29 cellular contexts compared by ENCODE assay signal in the genomic region with DNA sequence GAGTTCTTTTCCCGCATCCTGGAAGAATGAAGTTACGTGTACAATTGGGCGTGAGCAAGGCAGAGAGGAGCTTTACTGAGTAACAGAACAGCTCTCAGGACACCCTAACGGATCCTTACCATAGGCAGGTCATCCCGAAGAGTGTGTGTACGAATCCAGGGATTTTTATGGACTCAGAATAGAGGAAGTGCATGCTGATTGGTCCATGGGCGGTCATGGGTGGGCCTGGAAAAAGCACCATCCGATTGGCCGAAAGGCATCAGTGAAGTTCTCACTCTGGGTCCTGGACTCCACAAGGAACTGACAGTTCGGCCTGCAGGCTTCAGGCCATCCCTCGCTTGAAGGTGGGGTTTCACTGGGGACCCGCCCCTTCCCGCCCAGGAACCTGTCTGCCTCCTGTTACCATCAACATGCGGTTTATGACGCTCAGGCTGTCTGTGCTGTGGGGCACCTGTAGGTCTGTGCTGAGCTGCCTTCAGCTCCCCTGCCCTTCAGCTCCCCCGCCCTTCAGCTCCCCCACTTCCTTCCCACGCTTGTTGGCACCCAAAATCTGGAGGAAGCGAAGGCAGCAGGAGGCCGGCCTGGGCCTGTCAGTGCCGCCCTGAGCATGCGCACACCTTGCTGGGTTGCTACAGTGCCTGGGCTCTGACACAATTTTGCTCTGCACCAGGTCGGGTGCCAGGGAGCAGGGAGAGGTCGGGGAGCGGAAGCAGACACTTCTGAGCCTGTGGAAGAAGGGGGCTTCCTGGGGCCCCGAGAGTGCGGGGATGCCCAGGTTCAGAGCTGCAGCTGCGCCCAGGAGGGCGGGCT. TPM values are rescaled to one million over a fixed set of nuclear protein-coding genes. Genes with fewer than 3 reads are reported as not detected.
A peak's percentile ranks its signal among the peaks of the same experiment; 100 is the strongest.
DNase-seq lines count a peak whose midpoint lies in the region; ATAC-seq, FAIRE-seq and TF ChIP-seq lines count a peak whose summit lies in the region.
"Had no signal": no experiment of that assay in that cellular context is flagged by ENCODE, and none has a peak within 500 bp of the region (broad histone marks: within the 10 kb centered on the region; RNA-seq: fewer than 3 reads in every experiment).

No MANE protein-coding gene starts in this region.

- TF ChIP-seq POLR2A in HepG2 (IDR thresholded peaks at IDR 0.05; ENCODE audit: insufficient read depth in 1 of 2, low read depth in 2 of 2, low read length in 2 of 2) = no peak

- H3K9me3 Mint-ChIP-seq in CD8-positive, alpha-beta memory T cell = peaks cover 0 to 2% (median 0%) of the 10 kb centered on the region in 5 donors
- H3K9me3 Mint-ChIP-seq: memory B cell had no signal

- H3K9me3 ChIP-seq in CD8-positive, alpha-beta memory T cell (ENCODE audit: low read length) = no peaks in the 10 kb centered on the region
- no peaks in the 10 kb centered on the region for H3K9me3 ChIP-seq in HepG2 (ENCODE audit: low read length)
- H3K9me3 ChIP-seq: adrenal gland, heart left ventricle, SJCRH30, suprapubic skin, uterus had no signal

- H3K9ac ChIP-seq in HepG2 (ENCODE audit: insufficient read depth, low read depth, low read length) = no peak overlapping the region

- ATAC-seq in HepG2 = peak; percentile 48
- no peak for ATAC-seq in HG02588 (IDR thresholded peaks at IDR 0.05; ENCODE audit: unreplicated experiment)
- ATAC-seq in GM19463 (IDR thresholded peaks at IDR 0.05; ENCODE audit: unreplicated experiment) = no peak
- ATAC-seq: activated CD4-positive, alpha-beta T cell treated with anti-CD3 and anti-CD28 coated beads for 36 hours; left colon had no signal

- H3K4me3 ChIP-seq in CD8-positive, alpha-beta memory T cell (ENCODE audit: low read length) = no peak overlapping the region
- no peak overlapping the region for H3K4me3 ChIP-seq in HepG2 (replicated peaks in 1 of 3; ENCODE audit: insufficient read depth in 1 of 3, low read depth in 2 of 3, low read length in 3 of 3)
- H3K4me3 ChIP-seq: adrenal gland, heart left ventricle, SJCRH30, suprapubic skin, uterus had no signal

- TF ChIP-seq EP300 in HepG2 (IDR thresholded peaks at IDR 0.05; ENCODE audit: low read depth in 2 of 2, low read length in 2 of 2) = no peak
- no peak for TF ChIP-seq EP300 in HepG2 (CRISPR knock-in tag; IDR thresholded peaks at IDR 0.05; ENCODE audit: borderline replicate concordance)

- 45% methylated on average over 12 of the region's 28 CpGs for WGBS in HepG2 (ENCODE audit: low lambda C conversion rate)

- H3K79me2 ChIP-seq in HepG2 (ENCODE audit: insufficient read depth, low read length) = no peaks in the 10 kb centered on the region

- H3K27me3 Mint-ChIP-seq in CD8-positive, alpha-beta memory T cell = no peaks in the 10 kb centered on the region
- H3K27me3 Mint-ChIP-seq: B cell, memory B cell had no signal

- no peaks in the 10 kb centered on the region for H3K36me3 Mint-ChIP-seq in CD8-positive, alpha-beta memory T cell
- H3K36me3 Mint-ChIP-seq: memory B cell had no signal

- H3K4me1 Mint-ChIP-seq in CD8-positive, alpha-beta memory T cell = no peaks in the 10 kb centered on the region
- H3K4me1 Mint-ChIP-seq: activated CD4-positive, alpha-beta T cell treated with anti-CD3 and anti-CD28 coated beads for 36 hours; B cell had no signal

- TF ChIP-seq RAD21 in HepG2 (CRISPR knock-in tag; IDR thresholded peaks at IDR 0.05) = no peak

- FAIRE-seq in HepG2 (lab: Jason Lieb, UNC) = no peak
- FAIRE-seq: GM12892 had no signal

- no peak for DNase-seq in CD8-positive, alpha-beta memory T cell
- DNase-seq in M059J (ENCODE audit: low read depth) (peak; percentile 54), RPMI8226 (peak; percentile 83), HepG2 (ENCODE audit: low spot score) (no peak), Kasumi-1 (lab: John Stamatoyannopoulos, UW) (no peak)
- DNase-seq in stimulated activated naive CD4-positive, alpha-beta T cell (lab: John Stamatoyannopoulos, UW) = no peak
- DNase-seq: activated CD4-positive, alpha-beta T cell treated with anti-CD3 and anti-CD28 coated beads for 36 hours; activated CD8-positive, alpha-beta memory T cell treated with anti-CD3 and anti-CD28 coated beads for 24 hours; activated gamma-delta T cell; activated T-cell treated with anti-CD3 and anti-CD28 coated beads, Interleukin-2, amount 50 U/mL, for 1 hour; adrenal gland; brain microvascular endothelial cell; DND-41; effector CD4-positive, alpha-beta T cell; heart left ventricle; HFFc6; Karpas-422; NCI-H1930; NCI-H2227 treated with DMSO at 0.1 percent for 48 hours; T-helper 1 cell; uterus had no signal

- no peak overlapping the region; the same call in 1 of the 2 replicates for H3K4me2 ChIP-seq in HepG2 (ENCODE audit: low read depth, low read length)

- POLR2A ChIA-PET in CD8-positive, alpha-beta memory T cell (lab: Charles Lee) = no interaction called here
- POLR2A ChIA-PET in HepG2 (lab: Yijun Ruan, JAX) = no interaction called here

- H2AFZ ChIP-seq in HepG2 (ENCODE audit: low read length) = no peak overlapping the region

- no TSS peak for BruUV-seq in HepG2 (replicated peaks; lab: Mats Ljungman, UMichigan)

- H3K27ac Mint-ChIP-seq in CD8-positive, alpha-beta memory T cell = peak overlapping the region in 1 of 8 donors; percentile 3
- H3K27ac Mint-ChIP-seq: activated CD4-positive, alpha-beta T cell treated with anti-CD3 and anti-CD28 coated beads for 36 hours; B cell; HFFc6; memory B cell had no signal

- TF ChIP-seq CTCF in HepG2 (CRISPR knock-in tag; IDR thresholded peaks at IDR 0.05) = no peak

- H3K27ac ChIP-seq in CD8-positive, alpha-beta memory T cell (ENCODE audit: low read depth, low read length) = peak overlapping the region; percentile 38
- H3K27ac ChIP-seq in HepG2 (ENCODE audit: extremely low read length, insufficient read depth, low read length) = no peak overlapping the region
- H3K27ac ChIP-seq: adrenal gland, brain microvascular endothelial cell, heart left ventricle, SJCRH30, suprapubic skin, uterus had no signal

- in situ Hi-C loops in HepG2 (cut with HindIII; ENCODE audit: extremely low pct_ligation_motif_present, low pct_unique_long_range_greater_than_20kb) = no loop called here

- no peak overlapping the region for H3K4me3 Mint-ChIP-seq in CD8-positive, alpha-beta memory T cell
- H3K4me3 Mint-ChIP-seq: activated CD4-positive, alpha-beta T cell treated with anti-CD3 and anti-CD28 coated beads for 36 hours; B cell; HFFc6; memory B cell had no signal

- intact Hi-C loops in HepG2 (cut with micrococcal nuclease; ENCODE audit: unreplicated experiment) = no loop called here

- H3K27me3 ChIP-seq in CD8-positive, alpha-beta memory T cell (ENCODE audit: insufficient read depth, low read length, poor library complexity, severe bottlenecking) = no peaks in the 10 kb centered on the region
- H3K27me3 ChIP-seq in HepG2 (ENCODE audit: control insufficient read depth in 1 of 2, insufficient read depth in 2 of 2, low read length in 2 of 2) = no peaks in the 10 kb centered on the region
- H3K27me3 ChIP-seq: adrenal gland, brain microvascular endothelial cell, heart left ventricle, SJCRH30, suprapubic skin, uterus had no signal

- CTCF ChIA-PET in CD8-positive, alpha-beta memory T cell (lab: Charles Lee) = no interaction called here
- CTCF ChIA-PET in HepG2 (lab: Yijun Ruan, JAX; ENCODE audit: low intra/inter-chr PET ratio, low total read pairs) = no interaction called here

- no peaks in the 10 kb centered on the region for H3K36me3 ChIP-seq in CD8-positive, alpha-beta memory T cell (ENCODE audit: insufficient read depth, low read length)
- H3K36me3 ChIP-seq in HepG2 (replicated peaks in 1 of 2; ENCODE audit: control insufficient read depth in 1 of 2, insufficient read depth in 2 of 2, low read length in 2 of 2) = no peaks in the 10 kb centered on the region
- H3K36me3 ChIP-seq: adrenal gland, brain microvascular endothelial cell, heart left ventricle, SJCRH30, suprapubic skin, uterus had no signal

- no peaks in the 10 kb centered on the region for H3K4me1 ChIP-seq in CD8-positive, alpha-beta memory T cell (ENCODE audit: insufficient read depth, low read length)
- H3K4me1 ChIP-seq in HepG2 (ENCODE audit: insufficient read depth, low read length) = no peaks in the 10 kb centered on the region
- H3K4me1 ChIP-seq: adrenal gland, heart left ventricle, SJCRH30, suprapubic skin, uterus had no signal

- H4K20me1 ChIP-seq in HepG2 (ENCODE audit: insufficient read depth, low read length) = no peaks in the 10 kb centered on the region

TF ChIP-seq in HepG2, 621 proteins besides CTCF, POLR2A, EP300 and RAD21 (continues in another document):
- TF ChIP-seq ZNF678 (CRISPR knock-in tag; IDR thresholded peaks at IDR 0.05) (no peak), MXD4 (CRISPR knock-in tag; IDR thresholded peaks at IDR 0.05) (no peak)

RNA-seq across cellular contexts. Expression of gene MANEA, which starts 57.9 kb away (rescaled TPM):
- 10 to 100 TPM; 19.3 to 23.1 TPM for total RNA-seq in CD8-positive, alpha-beta memory T cell
- 5.0 TPM for polyA plus RNA-seq in CD8-positive, alpha-beta memory T cell
- total RNA-seq in M059J (2014; rRNA removed; shearing (Covaris generic)) = 4.4 and 5.9 TPM in 2 replicates
- total RNA-seq in HepG2 (2016; rRNA removed; fragmentation: Illumina TruSeq; extraction: Trizol) = 7.6 and 10.9 TPM in 2 replicates
- total RNA-seq in HepG2 (2016; cell fraction: cytosol; rRNA removed; fragmentation: Illumina TruSeq; extraction: Trizol; ENCODE audit: low read depth) = 0.79 and 1.2 TPM in 2 replicates
- 8.5 and 11.1 TPM in 2 replicates for total RNA-seq in HepG2 (2016; cell fraction: insoluble cytoplasmic fraction; rRNA removed; fragmentation: Illumina TruSeq; extraction: Trizol)
- total RNA-seq in HepG2 (2016; cell fraction: membrane; rRNA removed; fragmentation: Illumina TruSeq; extraction: Trizol) = 2.2 and 2.7 TPM in 2 replicates
- total RNA-seq in HepG2 (2016; cell fraction: nucleus; rRNA removed; fragmentation: Illumina TruSeq; extraction: Trizol) = 14.0 and 15.6 TPM in 2 replicates
- polyA plus RNA-seq in HepG2 (2011; rRNA removed) = 6.8 and 10.0 TPM in 2 replicates
- polyA plus RNA-seq in HepG2 (2011; cell fraction: cytosol; rRNA removed) = 2.6 and 5.5 TPM in 2 replicates
- 2.2 and 3.1 TPM in 2 replicates for polyA plus RNA-seq in HepG2 (2011; cell fraction: nucleus; rRNA removed)
- polyA plus RNA-seq in HepG2 (2012) = 7.8 and 8.4 TPM in 2 replicates
- 0.42 and 0.72 TPM in 2 replicates for polyA plus RNA-seq in HepG2 (2016; cell fraction: cytosol; fragmentation: Illumina TruSeq; extraction: Trizol; ENCODE audit: low read depth)
- 7.9 and 10.1 TPM in 2 replicates for polyA plus RNA-seq in HepG2 (2016; cell fraction: insoluble cytoplasmic fraction; fragmentation: Illumina TruSeq; extraction: Trizol; ENCODE audit: low read depth)
- polyA plus RNA-seq in HepG2 (2016; cell fraction: membrane; fragmentation: Illumina TruSeq; extraction: Trizol; ENCODE audit: low read depth) = 1.3 and 1.6 TPM in 2 replicates
- polyA plus RNA-seq in HepG2 (2016; cell fraction: nucleus; fragmentation: Illumina TruSeq; extraction: Trizol; ENCODE audit: insufficient read depth, low read depth) = 14.3 and 16.2 TPM in 2 replicates
- 2.4 and 2.5 TPM in 2 replicates for polyA minus RNA-seq in HepG2 (2011; rRNA and poly(A)+ RNA removed; ENCODE audit: low replicate concordance)
- 7.2 and 9.4 TPM in 2 replicates for polyA minus RNA-seq in HepG2 (2011; cell fraction: cytosol; rRNA and poly(A)+ RNA removed)
- 11.8 and 12.4 TPM in 2 replicates for polyA minus RNA-seq in HepG2 (2011; cell fraction: nucleus; rRNA and poly(A)+ RNA removed)

Comparison
In these comparisons a context has a peak if more than half of its experiments do, and no peak if none do; other contexts are left out.
1. DNase-seq: peak in M059J (single experiment) and RPMI8226 (single experiment); none in CD8-positive, alpha-beta memory T cell (0 of 5), HepG2 (single experiment), stimulated activated naive CD4-positive, alpha-beta T cell (0 of 6) and Kasumi-1 (0 of 2).